ENCODE assay signal across 11 cellular contexts in the genomic region with DNA sequence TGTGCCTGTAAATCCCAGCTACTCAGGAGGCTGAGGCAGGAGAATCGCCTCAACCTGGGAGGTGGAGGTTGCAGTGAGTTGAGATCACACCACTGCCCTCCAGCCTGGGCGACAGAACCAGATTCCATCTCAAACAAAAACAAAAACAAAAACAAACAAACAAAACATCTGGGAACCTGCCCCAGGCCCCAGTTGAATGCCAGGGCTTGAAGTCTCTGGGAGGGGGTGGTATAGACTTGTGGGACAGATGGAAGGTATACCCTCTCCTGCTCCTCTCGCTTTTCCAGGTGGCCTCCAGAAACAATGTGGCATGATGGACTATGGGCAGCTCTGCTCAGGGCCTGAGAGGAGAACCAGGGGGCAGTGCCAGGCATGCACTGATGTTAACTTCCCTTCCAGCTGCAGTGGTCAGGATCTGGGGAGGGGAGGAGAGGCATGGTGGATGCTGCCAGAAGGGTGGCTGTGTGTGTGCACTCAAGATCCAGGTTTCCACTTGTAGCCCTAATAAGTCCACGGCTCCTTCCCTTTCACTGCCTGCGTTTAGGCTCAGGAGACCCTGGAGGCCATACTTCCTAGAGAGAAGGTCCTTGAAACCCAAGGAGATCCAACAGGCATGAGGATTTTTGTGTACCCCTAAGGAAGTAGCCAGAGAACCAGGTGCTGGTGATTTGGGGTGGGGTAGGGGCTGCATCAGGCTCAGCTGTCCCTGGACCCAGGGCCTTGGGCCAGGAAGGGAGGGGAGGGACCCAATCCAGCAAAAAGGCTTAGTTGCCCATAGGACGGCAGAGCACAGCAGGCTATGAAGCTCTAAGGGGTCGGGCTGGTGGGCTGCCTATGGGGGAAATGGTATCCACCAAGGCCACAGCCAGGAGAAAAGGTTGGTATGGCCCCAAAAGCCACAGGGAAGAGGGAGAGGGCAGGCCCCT. TPM values are rescaled to one million over a fixed set of nuclear protein-coding genes. Genes with fewer than 3 reads are reported as not detected.
DNase-seq lines count a peak whose midpoint lies in the region; ATAC-seq and TF ChIP-seq lines count a peak whose summit lies in the region.
"Not testable (repeated sequence)": the region's sequence is repeated elsewhere in the genome, so short reads cannot be mapped to it uniquely, and the experiment has no call there.
"Had no signal": no experiment of that assay in that cellular context is flagged by ENCODE, and none has a peak within 500 bp of the region (broad histone marks: within the 10 kb centered on the region; RNA-seq: fewer than 3 reads in every experiment).

No MANE protein-coding gene starts in this region.

- H3K4me3 Mint-ChIP-seq in activated CD4-positive, alpha-beta T cell treated with anti-CD3 and anti-CD28 coated beads for 36 hours; activated T-cell treated with anti-CD3 and anti-CD28 coated beads, Interleukin-2, amount 50 U/mL, for 24 hours; natural killer cell treated with Interleukin-12 subunit alpha and Interleukin-12 subunit beta and Interleukin-15 and Interleukin-18, amount 100 ng/mL, for 72 hours: not testable (repeated sequence)

- not testable (repeated sequence) for ATAC-seq in activated CD4-positive, alpha-beta T cell treated with anti-CD3 and anti-CD28 coated beads for 36 hours
- peak in 1 of 2 donors; percentile 6 for ATAC-seq in natural killer cell treated with Interleukin-12 subunit alpha and Interleukin-12 subunit beta and Interleukin-15 and Interleukin-18, amount 100 ng/mL, for 72 hours
- peak; percentile 1 for ATAC-seq in aorta (ENCODE audit: low FRiP score)

- not testable (repeated sequence) for H3K4me3 ChIP-seq in colonic mucosa; aorta (ENCODE audit: low read length in 2 of 2)

- H3K27me3 Mint-ChIP-seq in activated CD4-positive, alpha-beta T cell treated with anti-CD3 and anti-CD28 coated beads for 36 hours; activated T-cell treated with anti-CD3 and anti-CD28 coated beads, Interleukin-2, amount 50 U/mL, for 24 hours; natural killer cell treated with Interleukin-12 subunit alpha and Interleukin-12 subunit beta and Interleukin-15 and Interleukin-18, amount 100 ng/mL, for 72 hours: not testable (repeated sequence)

- H3K9ac ChIP-seq in colonic mucosa (ENCODE audit: low read depth in 2 of 2, low read length in 2 of 2) = not testable (repeated sequence)

- intact Hi-C loops in activated CD4-positive, alpha-beta T cell treated with anti-CD3 and anti-CD28 coated beads for 36 hours (cut with DNase I, micrococcal nuclease); colonic mucosa (cut with DNase I); aorta (cut with DNase I): not testable (repeated sequence)

- CTCF ChIA-PET in activated CD4-positive, alpha-beta T cell treated with anti-CD3 and anti-CD28 coated beads for 36 hours (lab: Charles Lee) = not testable (repeated sequence)

- H3K4me1 Mint-ChIP-seq in activated CD4-positive, alpha-beta T cell treated with anti-CD3 and anti-CD28 coated beads for 36 hours; activated T-cell treated with anti-CD3 and anti-CD28 coated beads, Interleukin-2, amount 50 U/mL, for 24 hours (ENCODE audit: low read depth); natural killer cell treated with Interleukin-12 subunit alpha and Interleukin-12 subunit beta and Interleukin-15 and Interleukin-18, amount 100 ng/mL, for 72 hours (ENCODE audit: low read depth in 2 of 2): not testable (repeated sequence)

- H3K27ac ChIP-seq in colonic mucosa; aorta (ENCODE audit: low read depth in 1 of 2, low read length in 2 of 2): not testable (repeated sequence)

- H3K27ac Mint-ChIP-seq in activated CD4-positive, alpha-beta T cell treated with anti-CD3 and anti-CD28 coated beads for 36 hours; activated T-cell treated with anti-CD3 and anti-CD28 coated beads, Interleukin-2, amount 50 U/mL, for 24 hours; natural killer cell treated with Interleukin-12 subunit alpha and Interleukin-12 subunit beta and Interleukin-15 and Interleukin-18, amount 100 ng/mL, for 72 hours: not testable (repeated sequence)

- H3K4me1 ChIP-seq in colonic mucosa; aorta (ENCODE audit: control insufficient read depth in 1 of 2, insufficient read depth in 2 of 2, low read length in 2 of 2): not testable (repeated sequence)

- not testable (repeated sequence) for H3K36me3 Mint-ChIP-seq in activated CD4-positive, alpha-beta T cell treated with anti-CD3 and anti-CD28 coated beads for 36 hours (ENCODE audit: low read depth); activated T-cell treated with anti-CD3 and anti-CD28 coated beads, Interleukin-2, amount 50 U/mL, for 24 hours (ENCODE audit: low read depth); natural killer cell treated with Interleukin-12 subunit alpha and Interleukin-12 subunit beta and Interleukin-15 and Interleukin-18, amount 100 ng/mL, for 72 hours

- H3K27me3 ChIP-seq in colonic mucosa; aorta (ENCODE audit: control insufficient read depth in 1 of 2, insufficient read depth in 2 of 2, low read length in 1 of 2): not testable (repeated sequence)

- H3K36me3 ChIP-seq in colonic mucosa; aorta (ENCODE audit: control insufficient read depth in 1 of 2, insufficient read depth in 2 of 2, low read length in 1 of 2): not testable (repeated sequence)

- 78 to 80% methylated on average over 6 to 7 of the region's 7 CpGs for WGBS in aorta, 2 donors

- H3K9me3 ChIP-seq in colonic mucosa; aorta (ENCODE audit: control insufficient read depth, low read length): not testable (repeated sequence)

- POLR2A ChIA-PET in activated CD4-positive, alpha-beta T cell treated with anti-CD3 and anti-CD28 coated beads for 36 hours (lab: Charles Lee) = not testable (repeated sequence)

- peak; percentile 0 for DNase-seq in HT1080 (ENCODE audit: low read depth)
- peak; percentile 4 for DNase-seq in activated CD4-positive, alpha-beta T cell treated with anti-CD3 and anti-CD28 coated beads for 36 hours
- DNase-seq in activated T-cell treated with anti-CD3 and anti-CD28 coated beads, Interleukin-2, amount 50 U/mL, for 24 hours = peak; percentile 30
- peak; percentile 15 for DNase-seq in colonic mucosa
- DNase-seq in kidney tubule cell (ENCODE audit: low spot score) = peak; percentile 0
- DNase-seq in natural killer cell treated with Interleukin-12 subunit alpha and Interleukin-12 subunit beta and Interleukin-15 and Interleukin-18, amount 100 ng/mL, for 72 hours (ENCODE audit: low spot score) = peak; percentile 44
- DNase-seq in stimulated activated CD8-positive, alpha-beta memory T cell treated with anti-CD3 and anti-CD28 coated beads, Interleukin-4, amount 100 ng/mL, for 48 hours = peak; percentile 26
- not testable (repeated sequence) for DNase-seq in aorta

- H3K9me3 Mint-ChIP-seq in activated CD4-positive, alpha-beta T cell treated with anti-CD3 and anti-CD28 coated beads for 36 hours (ENCODE audit: low read depth); activated T-cell treated with anti-CD3 and anti-CD28 coated beads, Interleukin-2, amount 50 U/mL, for 24 hours; natural killer cell treated with Interleukin-12 subunit alpha and Interleukin-12 subunit beta and Interleukin-15 and Interleukin-18, amount 100 ng/mL, for 72 hours: not testable (repeated sequence)

- not testable (repeated sequence) for TF ChIP-seq CTCF in colonic mucosa (IDR thresholded peaks at IDR 0.05)

RNA-seq across cellular contexts. Expression of a gene that starts 5.2 kb away (rescaled TPM):
- 20.6 and 32.1 TPM in 2 replicates for total RNA-seq in HT1080 (2014; rRNA removed; shearing (Covaris generic))
- polyA plus RNA-seq in HT1080 (2015; cell fraction: cytosol; rRNA removed) = 7.1 and 11.4 TPM in 2 replicates
- polyA plus RNA-seq in HT1080 (2015; cell fraction: nucleus; rRNA removed) = 41.3 and 63.2 TPM in 2 replicates
- total RNA-seq in activated CD4-positive, alpha-beta T cell treated with anti-CD3 and anti-CD28 coated beads for 36 hours = 10 to 100 TPM; 36.3 to 40.4 TPM
- total RNA-seq in colonic mucosa = 10 to 100 TPM; 19.2 to 32.9 TPM
- total RNA-seq in natural killer cell treated with Interleukin-12 subunit alpha and Interleukin-12 subunit beta and Interleukin-15 and Interleukin-18, amount 100 ng/mL, for 72 hours = 100 to 1,000 TPM in 1 of 2 donors, 10 to 100 TPM in 1; 54.0 to 155 TPM
- total RNA-seq in aorta = 10 to 100 TPM; 27.5 to 69.9 TPM
- 10 to 100 TPM; 35.4 to 64.7 TPM for polyA plus RNA-seq in aorta

RNA-seq across cellular contexts. Expression of a gene that starts 26.6 kb away (rescaled TPM):
- not detected in 2 replicates for total RNA-seq in HT1080 (2014; rRNA removed; shearing (Covaris generic))
- not detected in 2 replicates for polyA plus RNA-seq in HT1080 (2015; cell fraction: cytosol; rRNA removed)
- not detected in 2 replicates for polyA plus RNA-seq in HT1080 (2015; cell fraction: nucleus; rRNA removed)
- not detected for total RNA-seq in activated CD4-positive, alpha-beta T cell treated with anti-CD3 and anti-CD28 coated beads for 36 hours
- total RNA-seq in colonic mucosa = not detected
- under 1 TPM in 1 of 2 donors, not detected in 1; 0.53 TPM for total RNA-seq in natural killer cell treated with Interleukin-12 subunit alpha and Interleukin-12 subunit beta and Interleukin-15 and Interleukin-18, amount 100 ng/mL, for 72 hours
- total RNA-seq in aorta = not detected
- polyA plus RNA-seq in aorta = not detected
- total RNA-seq: G401, Peyer's patch had no signal
- polyA plus RNA-seq: A549 had no signal

RNA-seq across cellular contexts. Expression of a gene that starts 34.1 kb away (rescaled TPM):
- 4.7 and 6.4 TPM in 2 replicates for total RNA-seq in HT1080 (2014; rRNA removed; shearing (Covaris generic))
- 2.9 and 3.1 TPM in 2 replicates for polyA plus RNA-seq in HT1080 (2015; cell fraction: cytosol; rRNA removed)
- polyA plus RNA-seq in HT1080 (2015; cell fraction: nucleus; rRNA removed) = 44.8 and 62.5 TPM in 2 replicates
- 10 to 100 TPM; 23.4 to 43.5 TPM for total RNA-seq in activated CD4-positive, alpha-beta T cell treated with anti-CD3 and anti-CD28 coated beads for 36 hours
- total RNA-seq in colonic mucosa (10 to 100 TPM in 1 of 2 donors, 1 to 10 TPM in 1; 9.0 to 13.7 TPM), aorta (10 to 100 TPM; 19.5 to 41.7 TPM)
- total RNA-seq in natural killer cell treated with Interleukin-12 subunit alpha and Interleukin-12 subunit beta and Interleukin-15 and Interleukin-18, amount 100 ng/mL, for 72 hours = 100 to 1,000 TPM in 1 of 2 donors, 10 to 100 TPM in 1; 26.2 to 105 TPM
- polyA plus RNA-seq in aorta = 10 to 100 TPM in 1 of 2 donors, 1 to 10 TPM in 1; 4.0 to 27.5 TPM
- total RNA-seq: G401 had no signal

RNA-seq across cellular contexts. Expression of a gene that starts 39.0 kb away (rescaled TPM):
- total RNA-seq in HT1080 (2014; rRNA removed; shearing (Covaris generic)) = 1.3 and 2.8 TPM in 2 replicates
- 5.2 and 5.4 TPM in 2 replicates for polyA plus RNA-seq in HT1080 (2015; cell fraction: cytosol; rRNA removed)
- 13.2 and 17.9 TPM in 2 replicates for polyA plus RNA-seq in HT1080 (2015; cell fraction: nucleus; rRNA removed)
- total RNA-seq in activated CD4-positive, alpha-beta T cell treated with anti-CD3 and anti-CD28 coated beads for 36 hours = 10 to 100 TPM; 32.2 to 33.7 TPM
- total RNA-seq in colonic mucosa (10 to 100 TPM; 16.7 to 31.3 TPM), aorta (100 to 1,000 TPM; 133 to 354 TPM)
- total RNA-seq in natural killer cell treated with Interleukin-12 subunit alpha and Interleukin-12 subunit beta and Interleukin-15 and Interleukin-18, amount 100 ng/mL, for 72 hours = 10 to 100 TPM in 1 of 2 donors, 1 to 10 TPM in 1; 7.9 to 24.0 TPM
- 10 to 100 TPM; 19.2 to 62.0 TPM for polyA plus RNA-seq in aorta
